Comparison of ENCODE assay signal across 8 cellular contexts in genomic region chr10:31318854-31319601, GRCh38.
DNase-seq lines count a peak whose midpoint lies in the region.

TSS of gene ZEB1 (plus strand) at chr10:31319216. CDS start at chr10:31319235, 19 bp downstream.

- peak; percentile 86 for DNase-seq in ELF-1 (ENCODE audit: low read depth, low spot score)
- peak; percentile 31 for DNase-seq in GOT3 (lab: John Stamatoyannopoulos, UW)
- peak; percentile 93 for DNase-seq in LoVo (ENCODE audit: low spot score)
- peak; percentile 69 for DNase-seq in SHP77 treated with DMSO at 0.1 percent for 48 hours (lab: John Stamatoyannopoulos, UW)
- peak; percentile 66 to 86 (median 80) for DNase-seq in activated naive CD4-positive, alpha-beta T cell (lab: John Stamatoyannopoulos, UW)
- peak; percentile 90 for DNase-seq in germinal center (ENCODE audit: low spot score)
- DNase-seq in non-pigmented ciliary epithelial cell (ENCODE audit: low read depth), result peak; percentile 61
- DNase-seq in superior temporal gyrus (ENCODE audit: extremely low spot score), result peak; percentile 56

Comparison
In these comparisons a context has a peak if more than half of its experiments do, and no peak if none do; other contexts are left out.
1. Peak in every context shown above with its lines: DNase-seq.
2. DNase-seq: peak in every context shown above with its lines; median percentile 93 in LoVo; 90 in germinal center; 86 in ELF-1; 80 in activated naive CD4-positive, alpha-beta T cell; 69 in SHP77 treated with DMSO at 0.1 percent for 48 hours; 61 in non-pigmented ciliary epithelial cell; 56 in superior temporal gyrus; 31 in GOT3.